In genomic region chr18:5704847-5705246, GRCh38 we compare ENCODE assay signal across 19 cellular contexts.
A peak's percentile ranks its signal among the peaks of the same experiment; 100 is the strongest.
DNase-seq lines count a peak whose midpoint lies in the region; ATAC-seq and TF ChIP-seq lines count a peak whose summit lies in the region.
"Had no signal": no experiment of that assay in that cellular context is flagged by ENCODE, and none has a peak within 500 bp of the region (broad histone marks: within the 10 kb centered on the region; RNA-seq: fewer than 3 reads in every experiment).

No MANE protein-coding gene starts in this region.

- no peaks in the 10 kb centered on the region for H3K27me3 ChIP-seq in osteoblast (ENCODE audit: insufficient read depth, low read length)
- H3K27me3 ChIP-seq in CD4-positive, alpha-beta memory T cell (ENCODE audit: insufficient read depth, low read length) = no peaks in the 10 kb centered on the region
- H3K27me3 ChIP-seq: BE2C, BLaER1 had no signal

- H3K4me3 ChIP-seq in osteoblast (ENCODE audit: insufficient read depth, low read length) = no peak overlapping the region
- no peak overlapping the region for H3K4me3 ChIP-seq in CD4-positive, alpha-beta memory T cell (ENCODE audit: low read length in 2 of 2)
- H3K4me3 ChIP-seq: A549, BLaER1 had no signal

- CTCF ChIA-PET in WTC11 (lab: Charles Lee) = no interaction called here
- CTCF ChIA-PET in CD4-positive, alpha-beta memory T cell (lab: Charles Lee; ENCODE audit: partially characterized antibody) = no interaction called here

- intact Hi-C loops in activated CD4-positive, alpha-beta T cell treated with anti-CD3 and anti-CD28 coated beads, Interleukin-2, amount 10 ng/mL, durations not matched to agents 24 days and 14 days (cut with micrococcal nuclease) = no loop called here
- intact Hi-C loops in CD4-positive, alpha-beta memory T cell (cut with micrococcal nuclease) = no loop called here

- H3K27ac ChIP-seq in osteoblast (ENCODE audit: low read depth, low read length) = no peak overlapping the region
- no peak overlapping the region for H3K27ac ChIP-seq in CD4-positive, alpha-beta memory T cell (ENCODE audit: low read depth, low read length)
- H3K27ac ChIP-seq: 22Rv1, A549, BLaER1 had no signal

- no peaks in the 10 kb centered on the region for H3K4me1 ChIP-seq in osteoblast (ENCODE audit: insufficient read depth, low read length)
- no peaks in the 10 kb centered on the region for H3K4me1 ChIP-seq in CD4-positive, alpha-beta memory T cell (ENCODE audit: insufficient read depth, low read length)
- H3K4me1 ChIP-seq: A549, BE2C, Caco-2 had no signal

- no peak overlapping the region for H3K4me2 ChIP-seq in osteoblast (ENCODE audit: insufficient read depth, low read length)
- H3K4me2 ChIP-seq: A549, BLaER1 had no signal

- no peaks in the 10 kb centered on the region for H3K4me1 Mint-ChIP-seq in activated CD4-positive, alpha-beta T cell treated with anti-CD3 and anti-CD28 coated beads, Interleukin-2, amount 10 ng/mL, durations not matched to agents 24 days and 14 days
- H3K4me1 Mint-ChIP-seq in WTC11 = no peaks in the 10 kb centered on the region
- H3K4me1 Mint-ChIP-seq in CD4-positive, alpha-beta memory T cell = no peaks in the 10 kb centered on the region
- H3K4me1 Mint-ChIP-seq: CD4-positive, CD25-positive, alpha-beta regulatory T cell had no signal

- no peaks in the 10 kb centered on the region for H3K27me3 Mint-ChIP-seq in activated CD4-positive, alpha-beta T cell treated with anti-CD3 and anti-CD28 coated beads, Interleukin-2, amount 10 ng/mL, durations not matched to agents 24 days and 14 days
- peaks cover 2% of the 10 kb centered on the region; the same call in 1 of the 2 replicates for H3K27me3 Mint-ChIP-seq in WTC11 (ENCODE audit: low read depth)
- H3K27me3 Mint-ChIP-seq in CD4-positive, alpha-beta memory T cell = peaks cover 0 to 1% of the 10 kb centered on the region in 2 donors

- no peaks in the 10 kb centered on the region for H4K20me1 ChIP-seq in osteoblast (ENCODE audit: insufficient read depth, low read length)
- H4K20me1 ChIP-seq: BLaER1 had no signal

- peaks cover 2% of the 10 kb centered on the region for H3K9me3 ChIP-seq in osteoblast (ENCODE audit: low read depth, low read length)
- no peaks in the 10 kb centered on the region for H3K9me3 ChIP-seq in CD4-positive, alpha-beta memory T cell (ENCODE audit: control insufficient read depth in 1 of 2, low read length in 2 of 2)
- H3K9me3 ChIP-seq: A549, BE2C, BLaER1, Caco-2 had no signal

- no peaks in the 10 kb centered on the region for H3K79me2 ChIP-seq in osteoblast (ENCODE audit: insufficient read depth, low read length)

- no peak for TF ChIP-seq CTCF in WTC11 (IDR thresholded peaks at IDR 0.05)
- TF ChIP-seq CTCF in osteoblast (IDR thresholded peaks at IDR 0.05; ENCODE audit: extremely low read depth, low read depth, low read length) = no peak

- H3K9me3 Mint-ChIP-seq in activated CD4-positive, alpha-beta T cell treated with anti-CD3 and anti-CD28 coated beads, Interleukin-2, amount 10 ng/mL, durations not matched to agents 24 days and 14 days = no peaks in the 10 kb centered on the region
- H3K9me3 Mint-ChIP-seq in WTC11 = peaks cover 4% of the 10 kb centered on the region; the same call in 1 of the 2 replicates
- peaks cover 0 to 3% (median 0%) of the 10 kb centered on the region in 8 donors for H3K9me3 Mint-ChIP-seq in CD4-positive, alpha-beta memory T cell

- no peaks in the 10 kb centered on the region for H3K36me3 ChIP-seq in osteoblast (ENCODE audit: insufficient read depth, low read length)
- H3K36me3 ChIP-seq in CD4-positive, alpha-beta memory T cell (ENCODE audit: insufficient read depth, low read length) = no peaks in the 10 kb centered on the region
- H3K36me3 ChIP-seq: BE2C, BLaER1 had no signal

- no peaks in the 10 kb centered on the region for H3K36me3 Mint-ChIP-seq in activated CD4-positive, alpha-beta T cell treated with anti-CD3 and anti-CD28 coated beads, Interleukin-2, amount 10 ng/mL, durations not matched to agents 24 days and 14 days (ENCODE audit: low read depth)
- no peaks in the 10 kb centered on the region for H3K36me3 Mint-ChIP-seq in WTC11
- no peaks in the 10 kb centered on the region for H3K36me3 Mint-ChIP-seq in CD4-positive, alpha-beta memory T cell
- H3K36me3 Mint-ChIP-seq: CD14-positive monocyte; CD4-positive, CD25-positive, alpha-beta regulatory T cell; CD8-positive, alpha-beta T cell had no signal

- peak; percentile 83 for ATAC-seq in WTC11
- ATAC-seq: A549; CD8-positive, alpha-beta T cell had no signal

- POLR2A ChIA-PET in WTC11 (lab: Charles Lee) = no interaction called here
- POLR2A ChIA-PET in CD4-positive, alpha-beta memory T cell (lab: Charles Lee; ENCODE audit: partially characterized antibody) = no interaction called here

- H2AFZ ChIP-seq in osteoblast (ENCODE audit: low read length) = no peak overlapping the region

- no peak overlapping the region for H3K27ac Mint-ChIP-seq in activated CD4-positive, alpha-beta T cell treated with anti-CD3 and anti-CD28 coated beads, Interleukin-2, amount 10 ng/mL, durations not matched to agents 24 days and 14 days
- no peak overlapping the region for H3K27ac Mint-ChIP-seq in WTC11
- H3K27ac Mint-ChIP-seq in CD4-positive, alpha-beta memory T cell = no peak overlapping the region
- H3K27ac Mint-ChIP-seq: CD14-positive monocyte; CD4-positive, CD25-positive, alpha-beta regulatory T cell; CD8-positive, alpha-beta T cell had no signal

- H3K4me3 Mint-ChIP-seq in activated CD4-positive, alpha-beta T cell treated with anti-CD3 and anti-CD28 coated beads, Interleukin-2, amount 10 ng/mL, durations not matched to agents 24 days and 14 days = no peak overlapping the region
- H3K4me3 Mint-ChIP-seq in WTC11 = no peak overlapping the region
- H3K4me3 Mint-ChIP-seq in CD4-positive, alpha-beta memory T cell = no peak overlapping the region
- H3K4me3 Mint-ChIP-seq: CD14-positive monocyte; CD4-positive, CD25-positive, alpha-beta regulatory T cell; CD8-positive, alpha-beta T cell had no signal

- peak; percentile 20 for DNase-seq in activated CD4-positive, alpha-beta T cell treated with anti-CD3 and anti-CD28 coated beads, Interleukin-2, amount 10 ng/mL, durations not matched to agents 24 days and 14 days
- DNase-seq in activated CD4-positive, alpha-beta T cell treated with anti-CD3 and anti-CD28 coated beads, Interleukin-2, amount 50 U/mL, for 1 hour = no peak
- DNase-seq in WTC11 (ENCODE audit: low spot score) (no peak), osteoblast (ENCODE audit: insufficient read length, low spot score, missing footprints) (peak; percentile 65), NOMO-1 (lab: John Stamatoyannopoulos, UW; ENCODE audit: unreplicated experiment in 2 of 2) (no peak), NCI-H1436 (lab: John Stamatoyannopoulos, UW) (no peak)
- no peak for DNase-seq in CD4-positive, alpha-beta memory T cell
- DNase-seq: BE2C; C1 segment of cervical spinal cord; Caco-2; Calu3; CD4-positive, CD25-positive, alpha-beta regulatory T cell; CD8-positive, alpha-beta T cell; DMS79 treated with DMSO at 0.1 percent for 48 hours; GF-D8 had no signal

TF ChIP-seq in WTC11, 78 proteins besides CTCF, POLR2A, EP300 and RAD21 (continues in another document):
- TF ChIP-seq ELF4 (CRISPR knock-in tag; IDR thresholded peaks at IDR 0.05; ENCODE audit: low read depth) (no peak), TCF7 (CRISPR knock-in tag; IDR thresholded peaks at IDR 0.05; ENCODE audit: low read depth) (no peak), E2F4 (CRISPR knock-in tag; IDR thresholded peaks at IDR 0.05; ENCODE audit: borderline replicate concordance, low read depth) (no peak), ZNF396 (CRISPR knock-in tag; IDR thresholded peaks at IDR 0.05; ENCODE audit: borderline replicate concordance) (no peak), IRF1 (CRISPR knock-in tag; IDR thresholded peaks at IDR 0.05) (no peak), HMGXB4 (CRISPR knock-in tag; IDR thresholded peaks at IDR 0.05) (no peak)

Comparison
In these comparisons a context has a peak if more than half of its experiments do, and no peak if none do; other contexts are left out.
1. DNase-seq: peak in activated CD4-positive, alpha-beta T cell treated with anti-CD3 and anti-CD28 coated beads, Interleukin-2, amount 10 ng/mL, durations not matched to agents 24 days and 14 days (single experiment) and osteoblast (single experiment); none in activated CD4-positive, alpha-beta T cell treated with anti-CD3 and anti-CD28 coated beads, Interleukin-2, amount 50 U/mL, for 1 hour (single experiment), WTC11 (single experiment), CD4-positive, alpha-beta memory T cell (0 of 5), NOMO-1 (0 of 2) and NCI-H1436 (single experiment).